Comparison of ENCODE assay signal across 11 cellular contexts in the genomic region with DNA sequence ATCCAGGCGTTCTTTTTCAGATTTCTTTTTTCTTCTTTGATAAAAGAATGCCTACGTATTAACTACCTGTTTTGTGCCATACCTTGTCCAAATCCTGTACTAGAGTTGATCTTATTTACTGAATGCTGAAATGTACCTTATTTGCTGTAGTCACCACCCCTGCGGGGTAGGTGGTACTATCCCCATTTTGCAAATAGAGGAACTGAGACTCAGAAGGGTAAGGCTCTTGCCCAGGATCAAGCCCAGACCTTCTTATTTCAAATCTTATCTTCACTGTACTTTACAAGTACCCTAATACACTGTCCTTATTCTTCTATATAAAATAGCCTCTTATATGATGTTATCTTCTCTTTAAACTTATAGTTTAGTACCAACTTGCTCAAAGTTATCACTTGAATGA.
DNase-seq lines count a peak whose midpoint lies in the region; ATAC-seq and TF ChIP-seq lines count a peak whose summit lies in the region.
"Had no signal": no experiment of that assay in that cellular context is flagged by ENCODE, and none has a peak within 500 bp of the region (broad histone marks: within the 10 kb centered on the region; RNA-seq: fewer than 3 reads in every experiment).

No MANE protein-coding gene starts in this region.

- H3K18ac ChIP-seq in H9 (ENCODE audit: insufficient read length, low read depth, low read length), result no peak overlapping the region

- no peak overlapping the region for H3K4ac ChIP-seq in H9 (ENCODE audit: low read depth, low read length)

- H3K9ac ChIP-seq in H9 (ENCODE audit: extremely low read depth, insufficient read length, low read length) (no peak overlapping the region), neural progenitor cell (no peak overlapping the region)

- no peak overlapping the region for H2BK20ac ChIP-seq in H9 (ENCODE audit: low read depth, low read length, poor library complexity, severe bottlenecking)

- no peak overlapping the region for H2BK12ac ChIP-seq in H9 (ENCODE audit: insufficient read length, low read depth, low read length)

- no peaks in the 10 kb centered on the region for H3K36me3 ChIP-seq in neural progenitor cell

- H4K5ac ChIP-seq in H9 (ENCODE audit: insufficient read length, low read depth, low read length), result no peak overlapping the region

- H3K79me2 ChIP-seq in H9 (ENCODE audit: insufficient read depth, low read length) (no peaks in the 10 kb centered on the region), neural progenitor cell (ENCODE audit: low read depth) (no peaks in the 10 kb centered on the region)

- H3F3A ChIP-seq in neural progenitor cell (ENCODE audit: low read depth), result peaks cover 14% of the 10 kb centered on the region

- no peak overlapping the region for H3K56ac ChIP-seq in H9 (ENCODE audit: insufficient read length, low read depth, low read length)

- no peak overlapping the region for H4K91ac ChIP-seq in H9 (ENCODE audit: insufficient read length, low read depth, low read length)

- H3K9me3 Mint-ChIP-seq in H9, result no peaks in the 10 kb centered on the region
- no peaks in the 10 kb centered on the region for H3K9me3 Mint-ChIP-seq in neural progenitor cell
- H3K9me3 Mint-ChIP-seq: stimulated activated naive CD8-positive, alpha-beta T cell treated with anti-CD3 and anti-CD28 coated beads, Interleukin-15, Interleukin-2, amounts not matched to agents 100 ng/mL and 50 ng/mL, for 24 hours had no signal

- H3K14ac ChIP-seq in H9 (ENCODE audit: insufficient read depth, low read length), result no peak overlapping the region

- intact Hi-C loops in left cardiac atrium (cut with DNase I), result no loop called here

- H3K27ac Mint-ChIP-seq in H9 (peak overlapping the region in 1 of 3 experiments; percentile 53; a peak in 2 of 7 replicates), neural progenitor cell (no peak overlapping the region)
- H3K27ac Mint-ChIP-seq: stimulated activated naive CD8-positive, alpha-beta T cell treated with anti-CD3 and anti-CD28 coated beads, Interleukin-15, Interleukin-2, amounts not matched to agents 100 ng/mL and 50 ng/mL, for 24 hours had no signal

- no peak overlapping the region for H4K8ac ChIP-seq in H9 (replicated peaks; ENCODE audit: insufficient read length, low read depth, low read length)

- no peak overlapping the region for H2AK5ac ChIP-seq in H9 (ENCODE audit: insufficient read length, low read length)

- no peak overlapping the region for H2AFZ ChIP-seq in H9 (ENCODE audit: low read length)
- H2AFZ ChIP-seq in neural progenitor cell (replicated peaks), result no peak overlapping the region

- H3T11ph ChIP-seq in H9 (ENCODE audit: low read length), result no peak overlapping the region

- H3K4me1 ChIP-seq in H9 (ENCODE audit: insufficient read depth, low read length), result peaks cover 6% of the 10 kb centered on the region; the same call in 1 of the 2 replicates
- peaks cover 32% of the 10 kb centered on the region for H3K4me1 ChIP-seq in neural progenitor cell

- TF ChIP-seq CTCF in H9 (conservative IDR thresholded peaks at IDR 0.05) (no peak), neural progenitor cell (IDR thresholded peaks at IDR 0.05) (no peak)

- H2BK15ac ChIP-seq in H9 (ENCODE audit: low read depth, low read length), result no peak overlapping the region

- H3K4me3 Mint-ChIP-seq in H9 (no peak overlapping the region; a peak in 1 of 5 replicates), neural progenitor cell (no peak overlapping the region)
- H3K4me3 Mint-ChIP-seq: stimulated activated naive CD8-positive, alpha-beta T cell treated with anti-CD3 and anti-CD28 coated beads, Interleukin-15, Interleukin-2, amounts not matched to agents 100 ng/mL and 50 ng/mL, for 24 hours had no signal

- DNase-seq in H9, result peak; percentile 5
- no peak for DNase-seq in neural progenitor cell (ENCODE audit: low spot score)
- DNase-seq in iPS-NIHi7 (ENCODE audit: extremely low spot score), result no peak
- no peak for DNase-seq in left cardiac atrium
- DNase-seq in HUDEP-2 (lab: John Stamatoyannopoulos, UW; ENCODE audit: unreplicated experiment in 76 of 76), result no peak
- DNase-seq: NCI-H2029 treated with DMSO at 0.1 percent for 48 hours had no signal

- H3K79me1 ChIP-seq in H9 (ENCODE audit: insufficient read depth, low read depth, low read length, poor library complexity, severe bottlenecking), result no peaks in the 10 kb centered on the region

- no peaks in the 10 kb centered on the region for H3K9me3 ChIP-seq in H9 (ENCODE audit: control insufficient read depth, low read depth, low read length)
- H3K9me3 ChIP-seq in neural progenitor cell (ENCODE audit: low read depth), result no peaks in the 10 kb centered on the region

- no peak overlapping the region for H3K4me2 ChIP-seq in H9 (ENCODE audit: insufficient read depth, insufficient read length, low read length)
- H3K4me2 ChIP-seq in neural progenitor cell, result peak overlapping the region; percentile 62
- H3K4me2 ChIP-seq: smooth muscle cell had no signal

- ATAC-seq in GM18909 (IDR thresholded peaks at IDR 0.05; ENCODE audit: poor library complexity, unreplicated experiment), result peak; percentile 82
- peak; percentile 80 for ATAC-seq in HG03439 (IDR thresholded peaks at IDR 0.05; ENCODE audit: unreplicated experiment)
- ATAC-seq in left cardiac atrium, result no peak

- WGBS in H9 (ENCODE audit: extremely low coverage, insufficient read length, low lambda C conversion rate), result no CpG with 5 or more reads among the region's 3 CpGs

- H3K27me3 ChIP-seq in H9 (ENCODE audit: insufficient read depth, low read length) (no peaks in the 10 kb centered on the region), neural progenitor cell (no peaks in the 10 kb centered on the region)

- no peak overlapping the region for H3K4me3 ChIP-seq in neural progenitor cell
- H3K4me3 ChIP-seq: SK-N-MC, smooth muscle cell had no signal

- H4K20me1 ChIP-seq in H9 (ENCODE audit: control insufficient read depth, insufficient read depth, insufficient read length), result no peaks in the 10 kb centered on the region
- H4K20me1 ChIP-seq in neural progenitor cell (ENCODE audit: low read depth), result no peaks in the 10 kb centered on the region

- no peaks in the 10 kb centered on the region for H3K27me3 Mint-ChIP-seq in H9 (ENCODE audit: low read depth)
- peaks cover 4% of the 10 kb centered on the region for H3K27me3 Mint-ChIP-seq in neural progenitor cell (ENCODE audit: insufficient read depth, low read depth)
- H3K27me3 Mint-ChIP-seq: stimulated activated naive CD8-positive, alpha-beta T cell treated with anti-CD3 and anti-CD28 coated beads, Interleukin-15, Interleukin-2, amounts not matched to agents 100 ng/mL and 50 ng/mL, for 24 hours had no signal

- no peak overlapping the region for H2BK120ac ChIP-seq in H9 (ENCODE audit: low read depth, low read length, poor library complexity, severe bottlenecking)

- H3K4me1 Mint-ChIP-seq in H9, result peaks cover 32 to 44% of the 10 kb centered on the region in 2 experiments
- peaks cover 54% of the 10 kb centered on the region for H3K4me1 Mint-ChIP-seq in neural progenitor cell

- H3K36me3 Mint-ChIP-seq in H9 (ENCODE audit: insufficient read depth in 1 of 3, low read depth in 3 of 3) (0 out of 7 replicates have a peak, but pooled peaks cover 0 to under 1% (median 0%) of the 10 kb centered on the region in 3 experiments), neural progenitor cell (peaks cover 5% of the 10 kb centered on the region)

- H3K27ac ChIP-seq in H9 (ENCODE audit: insufficient read length, low read depth, low read length), result no peak overlapping the region
- H3K27ac ChIP-seq in neural progenitor cell, result peak overlapping the region; percentile 74
- H3K27ac ChIP-seq: SK-N-MC had no signal

- no peaks in the 10 kb centered on the region for H3K23me2 ChIP-seq in H9 (ENCODE audit: insufficient read length, low read depth, low read length, poor library complexity, severe bottlenecking)

- no peak overlapping the region for H3K23ac ChIP-seq in H9 (ENCODE audit: insufficient read length, low read depth, low read length)

- H2BK5ac ChIP-seq in H9 (ENCODE audit: insufficient read length, low read length), result no peak overlapping the region

Comparison
In these comparisons a context has a peak if more than half of its experiments do, and no peak if none do; other contexts are left out.
1. ATAC-seq: peak in GM18909 (single experiment) and HG03439 (single experiment); none in left cardiac atrium (0 of 2).